ENCODE assay signal across 8 cellular contexts in genomic region chr7:116211006-116211912, GRCh38. TPM values are rescaled to one million over a fixed set of nuclear protein-coding genes. Genes with fewer than 3 reads are reported as not detected.
DNase-seq lines count a peak whose midpoint lies in the region; ATAC-seq and TF ChIP-seq lines count a peak whose summit lies in the region.

No MANE protein-coding gene starts in this region.

- 1 to 2% methylated on average over 27 of the region's 27 CpGs for WGBS in lung, 2 donors

- peak overlapping the region; percentile 90 to 95 for H3K27ac ChIP-seq in lung (ENCODE audit: low read depth in 1 of 2, low read length in 1 of 2)

- no peaks in the 10 kb centered on the region for H3K36me3 ChIP-seq in lung (ENCODE audit: control insufficient read depth in 2 of 2, insufficient read depth in 2 of 2, low read length in 2 of 2)

- no peak for TF ChIP-seq CTCF in lung (IDR thresholded peaks at IDR 0.05; ENCODE audit: control extremely low read depth, extremely low read depth)

- DNase-seq in NCI-H2107 treated with DMSO at 0.1 percent for 48 hours (lab: John Stamatoyannopoulos, UW; ENCODE audit: unreplicated experiment) (peak; percentile 68), NCI-H2107 (lab: John Stamatoyannopoulos, UW) (no peak), NCI-H345 treated with DMSO at 0.1 percent for 48 hours (lab: John Stamatoyannopoulos, UW; ENCODE audit: unreplicated experiment) (peak; percentile 45), dermis blood vessel endothelial cell (peak; percentile 89), lung (ENCODE audit: low spot score) (peak; percentile 86)
- DNase-seq in activated CD4-positive, alpha-beta T cell treated with anti-CD3 and anti-CD28 coated beads for 4 hours: peak; percentile 75 to 78
- peak; percentile 48 for DNase-seq in stimulated activated CD8-positive, alpha-beta memory T cell treated with anti-CD3 and anti-CD28 coated beads, Interleukin-15, amount 100 ng/mL, for 1 hour (ENCODE audit: low read depth)

- H3K4me3 ChIP-seq in lung: peak overlapping the region; percentile 84

- H3K27me3 ChIP-seq in lung (ENCODE audit: control insufficient read depth, insufficient read depth): no peaks in the 10 kb centered on the region

- ATAC-seq in HG02970 (IDR thresholded peaks at IDR 0.05; ENCODE audit: low FRiP score, unreplicated experiment): peak; percentile 59
- peak; percentile 84 for ATAC-seq in lung (ENCODE audit: insufficient read depth, low FRiP score)

- H3K4me1 ChIP-seq in lung (ENCODE audit: control insufficient read depth in 2 of 2, insufficient read depth in 2 of 2, low read length in 2 of 2): peaks cover 2 to 5% of the 10 kb centered on the region in 2 donors

- no peaks in the 10 kb centered on the region for H3K9me3 ChIP-seq in lung (ENCODE audit: control insufficient read depth in 2 of 2, insufficient read depth in 1 of 2, low read length in 1 of 2)

RNA-seq across cellular contexts. Expression of gene TES, which starts 0.9 kb away (rescaled TPM):
- total RNA-seq in dermis blood vessel endothelial cell: 106 and 116 TPM in 2 replicates
- 100 to 1,000 TPM in 1 of 2 donors, 10 to 100 TPM in 1; 91.0 to 105 TPM for total RNA-seq in lung
- polyA plus RNA-seq in lung: 10 to 100 TPM; 51.9 to 65.1 TPM
